In genomic region chr15:98881526-98882517, GRCh38 we compare ENCODE assay signal across 1 cellular context.
A peak's percentile ranks its signal among the peaks of the same experiment; 100 is the strongest.
TF ChIP-seq lines count a peak whose summit lies in the region.

No MANE protein-coding gene starts in this region.

TF ChIP-seq in HepG2, 621 proteins besides CTCF, POLR2A, EP300 and RAD21 (continued from another document):
- no peak for TF ChIP-seq PREB (CRISPR knock-in tag; IDR thresholded peaks at IDR 0.05)
- TF ChIP-seq ARID3A (IDR thresholded peaks at IDR 0.05; ENCODE audit: low read depth, low read length) = peak; percentile 58; the same call in 1 of the 2 replicates
- no peak for TF ChIP-seq GZF1 (CRISPR knock-in tag; IDR thresholded peaks at IDR 0.05)
- no peak for TF ChIP-seq ZNF432 (CRISPR knock-in tag; IDR thresholded peaks at IDR 0.05; ENCODE audit: borderline replicate concordance)
- TF ChIP-seq ZNF10 (CRISPR knock-in tag; IDR thresholded peaks at IDR 0.05; ENCODE audit: borderline replicate concordance, low read depth) = no peak
- TF ChIP-seq U2AF1 (optimal IDR thresholded peaks at IDR 0.05; ENCODE audit: low read depth, low read length) = no peak
- no peak for TF ChIP-seq ZBTB7A (CRISPR knock-in tag; IDR thresholded peaks at IDR 0.05)
- peak; percentile 62 for TF ChIP-seq STAG1 (CRISPR knock-in tag; IDR thresholded peaks at IDR 0.05)
- no peak for TF ChIP-seq NR2F6 (IDR thresholded peaks at IDR 0.05)
- no peak for TF ChIP-seq NR2F6 (CRISPR knock-in tag; IDR thresholded peaks at IDR 0.05)
- no peak for TF ChIP-seq NFE2 (CRISPR knock-in tag; IDR thresholded peaks at IDR 0.05)
- TF ChIP-seq SMC3 (IDR thresholded peaks at IDR 0.05; ENCODE audit: low read length) = peak; percentile 31; the same call in 1 of the 2 replicates
- no peak for TF ChIP-seq ZHX1 (CRISPR knock-in tag; IDR thresholded peaks at IDR 0.05; ENCODE audit: low read depth)
- TF ChIP-seq REST (IDR thresholded peaks at IDR 0.05; ENCODE audit: borderline replicate concordance in 1 of 2, low read depth in 1 of 2, low read length in 2 of 2) = no peak
